ENCODE assay signal across 8 cellular contexts in the genomic region with DNA sequence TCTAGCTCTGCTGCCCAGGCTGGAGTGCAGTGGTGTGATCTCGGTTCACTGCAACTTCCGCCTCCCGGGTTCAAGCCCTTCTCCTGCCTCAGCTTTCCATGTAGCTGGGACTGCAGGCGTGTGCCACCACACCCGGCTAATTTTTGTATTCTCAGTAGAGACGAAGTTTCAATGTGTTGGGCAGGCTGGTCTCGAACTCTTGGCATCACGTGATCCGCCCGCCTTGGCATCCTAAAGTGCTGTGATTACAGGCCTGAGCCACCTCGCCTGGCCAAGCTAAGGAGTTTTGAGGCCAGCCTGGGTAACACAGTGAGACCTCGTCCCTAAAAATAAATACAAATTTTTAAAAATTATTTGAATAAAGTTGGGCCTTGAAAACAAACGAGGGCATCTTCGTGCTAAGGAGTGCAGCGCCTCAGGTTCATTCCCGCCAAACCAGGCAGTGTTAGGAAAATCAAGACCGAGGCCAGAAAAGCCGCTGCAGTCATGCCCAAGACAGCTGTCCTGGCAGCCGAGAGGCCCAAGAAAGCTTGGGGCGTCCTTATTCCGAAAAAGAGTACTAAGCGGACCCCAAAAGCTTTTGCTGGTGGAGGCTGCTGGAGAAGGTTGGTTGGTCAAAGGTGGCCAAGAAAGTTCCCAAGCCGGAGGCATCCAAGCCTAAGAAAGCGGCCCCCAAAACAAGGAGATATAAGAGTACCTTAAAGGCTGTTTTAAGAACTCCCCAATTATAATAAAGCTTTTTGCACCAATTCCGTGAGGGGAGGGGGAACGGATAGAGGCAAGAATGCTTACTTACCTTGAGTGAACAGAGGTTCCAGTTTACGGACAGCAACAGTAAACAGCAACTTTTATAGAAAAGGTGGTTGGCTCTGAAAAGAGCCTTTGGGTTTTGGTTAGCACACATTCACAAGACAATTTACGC.
DNase-seq lines count a peak whose midpoint lies in the region; ATAC-seq and TF ChIP-seq lines count a peak whose summit lies in the region.

No MANE protein-coding gene starts in this region.

- no peaks in the 10 kb centered on the region for H3K36me3 ChIP-seq in fibroblast of lung (ENCODE audit: control insufficient read depth, insufficient read depth, low read length)
- H3K36me3 ChIP-seq in psoas muscle (ENCODE audit: insufficient read depth in 1 of 2, low read depth in 1 of 2) = no peaks in the 10 kb centered on the region
- H3K36me3 ChIP-seq in WERI-Rb-1 = no peaks in the 10 kb centered on the region

- H3K27ac ChIP-seq in AG04450 (ENCODE audit: low read depth, low read length) (peak overlapping the region; percentile 91), fibroblast of lung (ENCODE audit: insufficient read depth, low read length) (peak overlapping the region; percentile 86), psoas muscle (peak overlapping the region; percentile 76), WERI-Rb-1 (no peak overlapping the region)

- peaks cover 35% of the 10 kb centered on the region for H3K27me3 Mint-ChIP-seq in HFFc6 (ENCODE audit: insufficient read depth)
- H3K27me3 Mint-ChIP-seq in WTC11 (ENCODE audit: low read depth) = no peaks in the 10 kb centered on the region

- H3K4me1 Mint-ChIP-seq in HFFc6 (ENCODE audit: low read depth) = peaks cover 45% of the 10 kb centered on the region
- peaks cover 32% of the 10 kb centered on the region for H3K4me1 Mint-ChIP-seq in WTC11

- DNase-seq in AG04450 (ENCODE audit: low read depth, low spot score) (no peak), HFFc6 (peak; percentile 5), WTC11 (ENCODE audit: low spot score) (no peak), fibroblast of lung (ENCODE audit: low read depth in 2 of 2) (peak in 1 of 2 donors; percentile 34), psoas muscle (no peak), WERI-Rb-1 (no peak), NCI-H345 (lab: John Stamatoyannopoulos, UW) (no peak)

- POLR2A ChIA-PET in AG04450 (lab: Yijun Ruan, JAX) (interaction anchor here (0.6 to 8.0 kb wide), 23 partner anchors 8 to 1695 kb away, joined by 3 to 183 read pairs (median 7); a partner anchor contains a TSS), WTC11 (lab: Charles Lee) (interaction anchor here (0.7 to 7.9 kb wide), 30 partner anchors 9 to 1697 kb away, joined by 3 to 471 read pairs (median 31); a partner anchor contains a TSS)

- TF ChIP-seq CTCF in AG04450 (IDR thresholded peaks at IDR 0.05; ENCODE audit: low read depth, low read length) = no peak
- no peak for TF ChIP-seq CTCF in HFFc6 (IDR thresholded peaks at IDR 0.05)
- TF ChIP-seq CTCF in WTC11 (IDR thresholded peaks at IDR 0.05) = no peak
- no peak for TF ChIP-seq CTCF in fibroblast of lung (conservative IDR thresholded peaks at IDR 0.05 in 1 of 2, IDR thresholded peaks at IDR 0.05 in 1 of 2; ENCODE audit: low read depth in 1 of 2, low read length in 2 of 2)
- no peak for TF ChIP-seq CTCF in psoas muscle (IDR thresholded peaks at IDR 0.05)
- TF ChIP-seq CTCF in WERI-Rb-1 (IDR thresholded peaks at IDR 0.05; ENCODE audit: low read depth, low read length) = no peak

- H3K4me3 ChIP-seq in AG04450 (ENCODE audit: low read depth, low read length) (peak overlapping the region; percentile 88), fibroblast of lung (replicated peaks in 1 of 4; ENCODE audit: control extremely low read depth in 1 of 4, insufficient read depth in 1 of 4, low read depth in 3 of 4, low read length in 4 of 4) (peak overlapping the region; percentile 82 to 88 (median 86)), psoas muscle (peak overlapping the region; percentile 67), WERI-Rb-1 (ENCODE audit: low read depth, low read length) (no peak overlapping the region)

- CTCF ChIA-PET in AG04450 (lab: Charles Lee) (interaction anchor here (0.9 to 2.5 kb wide), 6 partner anchors 8 to 131 kb away, joined by 3 to 14 read pairs (median 4); a partner anchor contains a TSS), WTC11 (lab: Charles Lee) (interaction anchor here (1.0 to 3.2 kb wide), 3 partner anchors 11 to 20 kb away, joined by 4 to 14 read pairs (median 10); a partner anchor contains a TSS)

- ATAC-seq in WTC11 (no peak), psoas muscle (no peak), HG03045 (IDR thresholded peaks at IDR 0.05; ENCODE audit: unreplicated experiment) (no peak)

- H3K4me2 ChIP-seq in fibroblast of lung (ENCODE audit: extremely low read depth, insufficient read depth, low read length) = peak overlapping the region; percentile 97

- H2AFZ ChIP-seq in fibroblast of lung (ENCODE audit: low read length) = no peak overlapping the region

- peaks cover 15% of the 10 kb centered on the region for H3K79me2 ChIP-seq in fibroblast of lung (ENCODE audit: control insufficient read depth, insufficient read depth, low read length)

- H3K9me3 Mint-ChIP-seq in HFFc6 (0 out of 2 replicates have a peak, but pooled peaks cover 4% of the 10 kb centered on the region), WTC11 (no peaks in the 10 kb centered on the region)

- peaks cover 13% of the 10 kb centered on the region for H3K36me3 Mint-ChIP-seq in HFFc6 (ENCODE audit: low read depth)
- peaks cover 14% of the 10 kb centered on the region for H3K36me3 Mint-ChIP-seq in WTC11

- 28 to 40% (median 30%) methylated on average over 28 of the region's 28 CpGs for WGBS in psoas muscle, 3 donors

- peaks cover 3% of the 10 kb centered on the region; the same call in 1 of the 2 replicates for H3K9me3 ChIP-seq in AG04450 (ENCODE audit: control insufficient read depth, insufficient read depth, low read length)
- no peaks in the 10 kb centered on the region for H3K9me3 ChIP-seq in fibroblast of lung (ENCODE audit: control insufficient read depth, insufficient read depth, low read depth, low read length)
- H3K9me3 ChIP-seq in psoas muscle = no peaks in the 10 kb centered on the region
- peaks cover 9% of the 10 kb centered on the region for H3K9me3 ChIP-seq in WERI-Rb-1 (ENCODE audit: severe bottlenecking)

- intact Hi-C loops in psoas muscle (cut with DNase I) = loop anchor here in 1 of 2 donors (5.0 kb wide), 2 partner anchors 36 to 76 kb away; a partner anchor contains a TSS

- peaks cover 3% of the 10 kb centered on the region for H4K20me1 ChIP-seq in fibroblast of lung (ENCODE audit: control insufficient read depth, extremely low read depth, insufficient read depth, low read length)

- peak overlapping the region; percentile 97 for H3K4me3 Mint-ChIP-seq in HFFc6
- peak overlapping the region; percentile 99 for H3K4me3 Mint-ChIP-seq in WTC11

- peak overlapping the region; percentile 70 for H3K9ac ChIP-seq in fibroblast of lung (ENCODE audit: insufficient read depth, low read length)

- no peaks in the 10 kb centered on the region for H3K27me3 ChIP-seq in AG04450 (ENCODE audit: control insufficient read depth, insufficient read depth, low read length)
- H3K27me3 ChIP-seq in fibroblast of lung (ENCODE audit: control insufficient read depth, insufficient read depth, low read length) = no peaks in the 10 kb centered on the region
- H3K27me3 ChIP-seq in psoas muscle (ENCODE audit: insufficient read depth in 3 of 3, low read length in 2 of 3) = peaks cover 0 to 86% (median 32%) of the 10 kb centered on the region in 3 donors
- no peaks in the 10 kb centered on the region for H3K27me3 ChIP-seq in WERI-Rb-1 (ENCODE audit: insufficient read depth, low read depth, severe bottlenecking)

- H3K4me1 ChIP-seq in fibroblast of lung (ENCODE audit: control insufficient read depth, extremely low read depth, insufficient read depth, low read length) = peaks cover 4% of the 10 kb centered on the region
- H3K4me1 ChIP-seq in psoas muscle = peaks cover 8% of the 10 kb centered on the region

- peak overlapping the region; percentile 98 for H3K27ac Mint-ChIP-seq in HFFc6
- peak overlapping the region; percentile 100 for H3K27ac Mint-ChIP-seq in WTC11

TF ChIP-seq in WTC11, 78 proteins besides CTCF, POLR2A, EP300 and RAD21 (continues in another document):
- TF ChIP-seq MXD4 (CRISPR knock-in tag; IDR thresholded peaks at IDR 0.05; ENCODE audit: borderline replicate concordance) (no peak), ZNF671 (CRISPR knock-in tag; IDR thresholded peaks at IDR 0.05) (peak; percentile 19; the same call in 1 of the 2 replicates), CREB1 (CRISPR knock-in tag; IDR thresholded peaks at IDR 0.05) (no peak), USF1 (CRISPR knock-in tag; IDR thresholded peaks at IDR 0.05) (peak; percentile 69), AR (CRISPR knock-in tag; IDR thresholded peaks at IDR 0.05) (peak; percentile 80), EMX1 (CRISPR knock-in tag; IDR thresholded peaks at IDR 0.05) (peak; percentile 79; the same call in 1 of the 2 replicates), NFATC4 (CRISPR knock-in tag; IDR thresholded peaks at IDR 0.05) (peak; percentile 44)
